Comparison of ENCODE assay signal across 8 cellular contexts in genomic region chr3:14179114-14179465, GRCh38. TPM values are rescaled to one million over a fixed set of nuclear protein-coding genes. Genes with fewer than 3 reads are reported as not detected.
DNase-seq lines count a peak whose midpoint lies in the region; ATAC-seq and TF ChIP-seq lines count a peak whose summit lies in the region.

No MANE protein-coding gene starts in this region.

- no peak for TF ChIP-seq CTCF in GM23338 (conservative IDR thresholded peaks at IDR 0.05; ENCODE audit: low read depth in 2 of 2)
- TF ChIP-seq CTCF in WERI-Rb-1 (IDR thresholded peaks at IDR 0.05; ENCODE audit: low read depth, low read length): no peak
- no peak for TF ChIP-seq CTCF in foreskin fibroblast (IDR thresholded peaks at IDR 0.05; ENCODE audit: low read depth, low read length)

- H3K27me3 Mint-ChIP-seq in GM23338 (ENCODE audit: insufficient read depth, low read depth, poor library complexity): peaks cover 10% of the 10 kb centered on the region

- peak overlapping the region; percentile 99 for H3K27ac Mint-ChIP-seq in GM23338

- H3K4me3 Mint-ChIP-seq in GM23338: peak overlapping the region; percentile 99

- H3K36me3 Mint-ChIP-seq in GM23338 (ENCODE audit: low read depth): peaks cover 32% of the 10 kb centered on the region

- H3K36me3 ChIP-seq in GM23338 (ENCODE audit: insufficient read depth): peaks cover 31% of the 10 kb centered on the region
- H3K36me3 ChIP-seq in WERI-Rb-1: peaks cover 38% of the 10 kb centered on the region

- H3K4me1 ChIP-seq in GM23338 (ENCODE audit: insufficient read depth): peaks cover 14% of the 10 kb centered on the region

- ATAC-seq in GM23338 (no peak), GM21717 (IDR thresholded peaks at IDR 0.05; ENCODE audit: unreplicated experiment) (no peak)

- peak overlapping the region; percentile 84 for H3K4me3 ChIP-seq in GM23338
- peak overlapping the region; percentile 85 for H3K4me3 ChIP-seq in WERI-Rb-1 (ENCODE audit: low read depth, low read length)
- peak overlapping the region; percentile 78 to 99 for H3K4me3 ChIP-seq in foreskin fibroblast (ENCODE audit: low read depth in 1 of 2, low read length in 2 of 2)
- H3K4me3 ChIP-seq in skeletal muscle cell (ENCODE audit: low read depth, low read length): peak overlapping the region; percentile 92

- H3K9me3 Mint-ChIP-seq in GM23338: 0 out of 3 replicates have a peak, but pooled peaks cover 3% of the 10 kb centered on the region

- H3K9me3 ChIP-seq in WERI-Rb-1 (ENCODE audit: severe bottlenecking): no peaks in the 10 kb centered on the region

- peaks cover 27% of the 10 kb centered on the region for H3K4me1 Mint-ChIP-seq in GM23338

- no peaks in the 10 kb centered on the region for H3K9me2 ChIP-seq in GM23338 (ENCODE audit: insufficient read depth)

- DNase-seq in GM23338 (ENCODE audit: low spot score): no peak
- DNase-seq in WERI-Rb-1: no peak
- DNase-seq in foreskin fibroblast: no peak
- DNase-seq in skeletal muscle cell (ENCODE audit: low read depth): no peak
- no peak for DNase-seq in activated CD8-positive, alpha-beta memory T cell treated with anti-CD3 and anti-CD28 coated beads for 24 hours
- no peak for DNase-seq in activated CD4-positive, alpha-beta T cell treated with anti-CD3 and anti-CD28 coated beads for 48 hours
- no peak for DNase-seq in NCI-H446 treated with DMSO at 0.1 percent for 48 hours (lab: John Stamatoyannopoulos, UW)

- H3K27me3 ChIP-seq in GM23338 (ENCODE audit: insufficient read depth) (no peaks in the 10 kb centered on the region), WERI-Rb-1 (ENCODE audit: insufficient read depth, low read depth, severe bottlenecking) (no peaks in the 10 kb centered on the region)

- H3K79me2 ChIP-seq in GM23338 (replicated peaks; ENCODE audit: insufficient read depth): peaks cover 78% of the 10 kb centered on the region

- H3K4me2 ChIP-seq in GM23338: peak overlapping the region; percentile 94

- H4K20me1 ChIP-seq in GM23338 (replicated peaks; ENCODE audit: insufficient read depth): peaks cover 14% of the 10 kb centered on the region

- peak overlapping the region; percentile 57; the same call in 1 of the 2 replicates for H2AFZ ChIP-seq in GM23338

- no peaks in the 10 kb centered on the region for H3F3A ChIP-seq in GM23338 (replicated peaks; ENCODE audit: low read depth)

- H3K27ac ChIP-seq in GM23338 (ENCODE audit: low read depth) (peak overlapping the region; percentile 70), WERI-Rb-1 (peak overlapping the region; percentile 92)

TF ChIP-seq in GM23338, 12 proteins besides CTCF, POLR2A, EP300 and RAD21 (continues in another document):
- TF ChIP-seq REST (IDR thresholded peaks at IDR 0.05; ENCODE audit: unreplicated experiment) (no peak), ETS1 (IDR thresholded peaks at IDR 0.05) (no peak), CREB1 (CRISPR knock-in tag; IDR thresholded peaks at IDR 0.05; ENCODE audit: low read depth) (no peak), STAT1 (IDR thresholded peaks at IDR 0.05; ENCODE audit: unreplicated experiment) (no peak), NANOG (IDR thresholded peaks at IDR 0.05; ENCODE audit: borderline replicate concordance) (no peak), POLR2AphosphoS5 (IDR thresholded peaks at IDR 0.05; ENCODE audit: low read depth) (no peak), EZH2 (IDR thresholded peaks at IDR 0.05; ENCODE audit: low read depth, unreplicated experiment) (no peak), ZNF331 (CRISPR knock-in tag; IDR thresholded peaks at IDR 0.05; ENCODE audit: low read depth) (no peak)

RNA-seq across cellular contexts. Expression of gene LSM3, which starts 0.5 kb away (rescaled TPM):
- total RNA-seq in GM23338 (2014; rRNA removed; shearing (Covaris generic)): 20.1 TPM in 2 replicates
- polyA plus RNA-seq in GM23338 (2016; fragmentation: Nextera tagmentation; extraction: Ambion mirVana): 64.1 and 71.5 TPM in 2 replicates

RNA-seq across cellular contexts. Expression of gene XPC, which starts 0.7 kb away (rescaled TPM):
- 31.7 and 34.9 TPM in 2 replicates for total RNA-seq in GM23338 (2014; rRNA removed; shearing (Covaris generic))
- polyA plus RNA-seq in GM23338 (2016; fragmentation: Nextera tagmentation; extraction: Ambion mirVana): 41.5 and 42.8 TPM in 2 replicates

RNA-seq across cellular contexts. Expression of gene TMEM43, which starts 54.2 kb away (rescaled TPM):
- 27.6 and 34.7 TPM in 2 replicates for total RNA-seq in GM23338 (2014; rRNA removed; shearing (Covaris generic))
- polyA plus RNA-seq in GM23338 (2016; fragmentation: Nextera tagmentation; extraction: Ambion mirVana): 14.8 and 15.9 TPM in 2 replicates

RNA-seq across cellular contexts. Expression of gene CHCHD4, which starts 54.4 kb away (rescaled TPM):
- 25.8 and 31.1 TPM in 2 replicates for total RNA-seq in GM23338 (2014; rRNA removed; shearing (Covaris generic))
- polyA plus RNA-seq in GM23338 (2016; fragmentation: Nextera tagmentation; extraction: Ambion mirVana): 39.2 and 41.3 TPM in 2 replicates
